ENCODE assay signal across 16 cellular contexts in genomic region chr18:22434973-22435608, GRCh38. TPM values are rescaled to one million over a fixed set of nuclear protein-coding genes. Genes with fewer than 3 reads are reported as not detected.
DNase-seq lines count a peak whose midpoint lies in the region; ATAC-seq, FAIRE-seq and TF ChIP-seq lines count a peak whose summit lies in the region.
"Had no signal": no experiment of that assay in that cellular context is flagged by ENCODE, and none has a peak within 500 bp of the region (broad histone marks: within the 10 kb centered on the region; RNA-seq: fewer than 3 reads in every experiment).

No MANE protein-coding gene starts in this region.

- H3K4me1 ChIP-seq in RWPE2 (ENCODE audit: insufficient read depth, poor library complexity, severe bottlenecking) (peaks cover 19% of the 10 kb centered on the region), fibroblast of lung (ENCODE audit: control insufficient read depth, extremely low read depth, insufficient read depth, low read length) (peaks cover 7% of the 10 kb centered on the region), smooth muscle cell (ENCODE audit: low read depth) (peaks cover 22% of the 10 kb centered on the region), pancreas (peaks cover 0 to 6% (median 5%) of the 10 kb centered on the region in 3 donors)
- H3K4me1 ChIP-seq: lower lobe of right lung had no signal

- H3K4me3 ChIP-seq in RWPE2 (ENCODE audit: severe bottlenecking) (no peak overlapping the region), fibroblast of lung (replicated peaks in 1 of 4; ENCODE audit: control extremely low read depth in 1 of 4, insufficient read depth in 1 of 4, low read depth in 3 of 4, low read length in 4 of 4) (no peak overlapping the region), smooth muscle cell (no peak overlapping the region), pancreas (no peak overlapping the region)
- H3K4me3 ChIP-seq: lower lobe of right lung, thoracic aorta had no signal

- H2AFZ ChIP-seq in fibroblast of lung (ENCODE audit: low read length): peak overlapping the region; percentile 15
- peak overlapping the region; percentile 9 for H2AFZ ChIP-seq in smooth muscle cell (ENCODE audit: low read depth)

- FAIRE-seq in pancreas (lab: Jason Lieb, UNC): no peak

- peak; percentile 83 for ATAC-seq in RWPE2 (ENCODE audit: low read depth)
- no peak for ATAC-seq in pancreas
- ATAC-seq in HG03045 (IDR thresholded peaks at IDR 0.05; ENCODE audit: unreplicated experiment): no peak
- ATAC-seq: activated CD4-positive, alpha-beta T cell treated with anti-CD3 and anti-CD28 coated beads for 36 hours; lower lobe of right lung; natural killer cell treated with Interleukin-12 subunit alpha and Interleukin-12 subunit beta and Interleukin-15 and Interleukin-18, amount 100 ng/mL, for 72 hours had no signal

- DNase-seq in GM03348 (ENCODE audit: low spot score) (peak; percentile 51), RWPE2 (ENCODE audit: low spot score) (no peak), fibroblast of lung (ENCODE audit: low read depth in 2 of 2) (peak; percentile 65 to 90), smooth muscle cell (lab: John Stamatoyannopoulos, UW; ENCODE audit: unreplicated experiment) (no peak), NCI-H2171 treated with DMSO at 0.1 percent for 48 hours (lab: John Stamatoyannopoulos, UW) (no peak), pancreas (no peak)
- DNase-seq: activated CD4-positive, alpha-beta T cell treated with anti-CD3 and anti-CD28 coated beads for 36 hours; GOT3; lower lobe of right lung; NCI-H1930; NCI-H69; RPMI8226; stimulated activated CD4-positive, alpha-beta T cell treated with anti-CD3 and anti-CD28 coated beads, Interleukin-1b, Interleukin-23, amount 100 ng/mL, for 48 hours had no signal

- peaks cover 11% of the 10 kb centered on the region for H3F3A ChIP-seq in smooth muscle cell (ENCODE audit: low read depth)

- H4K20me1 ChIP-seq in fibroblast of lung (ENCODE audit: control insufficient read depth, extremely low read depth, insufficient read depth, low read length) (no peaks in the 10 kb centered on the region), smooth muscle cell (ENCODE audit: low read depth) (no peaks in the 10 kb centered on the region)

- no peaks in the 10 kb centered on the region for H3K79me2 ChIP-seq in fibroblast of lung (ENCODE audit: control insufficient read depth, insufficient read depth, low read length)
- H3K79me2 ChIP-seq in smooth muscle cell (ENCODE audit: low read depth): no peaks in the 10 kb centered on the region

- H3K27ac ChIP-seq in RWPE2 (ENCODE audit: poor library complexity, severe bottlenecking) (peak overlapping the region; percentile 62), fibroblast of lung (ENCODE audit: insufficient read depth, low read length) (peak overlapping the region; percentile 17), smooth muscle cell (ENCODE audit: low read depth) (peak overlapping the region; percentile 99), pancreas (no peak overlapping the region)
- H3K27ac ChIP-seq: lower lobe of right lung, thoracic aorta had no signal

- H3K9me3 ChIP-seq in RWPE2 (ENCODE audit: severe bottlenecking): no peaks in the 10 kb centered on the region
- no peaks in the 10 kb centered on the region for H3K9me3 ChIP-seq in fibroblast of lung (ENCODE audit: control insufficient read depth, insufficient read depth, low read depth, low read length)
- no peaks in the 10 kb centered on the region for H3K9me3 ChIP-seq in smooth muscle cell (replicated peaks; ENCODE audit: low read depth)
- no peaks in the 10 kb centered on the region for H3K9me3 ChIP-seq in pancreas
- H3K9me3 ChIP-seq: lower lobe of right lung, thoracic aorta had no signal

- TF ChIP-seq CTCF in RWPE2 (IDR thresholded peaks at IDR 0.05; ENCODE audit: poor library complexity, severe bottlenecking) (no peak), fibroblast of lung (conservative IDR thresholded peaks at IDR 0.05 in 1 of 2, IDR thresholded peaks at IDR 0.05 in 1 of 2; ENCODE audit: low read depth in 1 of 2, low read length in 2 of 2) (no peak), smooth muscle cell (IDR thresholded peaks at IDR 0.05; ENCODE audit: borderline replicate concordance, insufficient read depth, poor library complexity, severe bottlenecking) (no peak), pancreas (IDR thresholded peaks at IDR 0.05) (no peak)

- 34% methylated on average over 5 of the region's 5 CpGs for WGBS in smooth muscle cell (ENCODE audit: low lambda C conversion rate)
- 90 to 97% methylated on average over 5 of the region's 5 CpGs for WGBS in pancreas, 2 donors

- H3K36me3 ChIP-seq in RWPE2 (ENCODE audit: low read depth) (no peaks in the 10 kb centered on the region), fibroblast of lung (ENCODE audit: control insufficient read depth, insufficient read depth, low read length) (no peaks in the 10 kb centered on the region), smooth muscle cell (ENCODE audit: low read depth) (no peaks in the 10 kb centered on the region), pancreas (no peaks in the 10 kb centered on the region)
- H3K36me3 ChIP-seq: lower lobe of right lung, thoracic aorta had no signal

- no peak overlapping the region for H3K4me2 ChIP-seq in fibroblast of lung (ENCODE audit: extremely low read depth, insufficient read depth, low read length)
- peak overlapping the region; percentile 74 for H3K4me2 ChIP-seq in smooth muscle cell

- H3K27me3 ChIP-seq in RWPE2 (ENCODE audit: insufficient read depth, poor library complexity, severe bottlenecking): no peaks in the 10 kb centered on the region
- H3K27me3 ChIP-seq in fibroblast of lung (ENCODE audit: control insufficient read depth, insufficient read depth, low read length): no peaks in the 10 kb centered on the region
- no peaks in the 10 kb centered on the region for H3K27me3 ChIP-seq in smooth muscle cell (ENCODE audit: low read depth)
- H3K27me3 ChIP-seq in pancreas: no peaks in the 10 kb centered on the region

- intact Hi-C loops in pancreas (cut with DNase I): no loop called here

- H3K9ac ChIP-seq in fibroblast of lung (ENCODE audit: insufficient read depth, low read length) (no peak overlapping the region), smooth muscle cell (ENCODE audit: low read depth) (peak overlapping the region; percentile 86)

RNA-seq across cellular contexts. Expression of gene CTAGE1, which starts 17.4 kb away (rescaled TPM):
- under 0.01 TPM in 1 of 2 replicates, not detected in the other for total RNA-seq in fibroblast of lung
- 0.02 TPM in 1 of 2 replicates, not detected in the other for polyA plus RNA-seq in fibroblast of lung
- not detected in 2 replicates for polyA plus RNA-seq in fibroblast of lung (2012)
- not detected in 2 replicates for polyA minus RNA-seq in fibroblast of lung (ENCODE audit: low replicate concordance)
- not detected in 2 replicates for total RNA-seq in smooth muscle cell
- not detected in 2 replicates for polyA plus RNA-seq in smooth muscle cell
- not detected for total RNA-seq in pancreas
- polyA plus RNA-seq in pancreas: not detected
- total RNA-seq: activated CD4-positive, alpha-beta T cell treated with anti-CD3 and anti-CD28 coated beads for 36 hours; lower lobe of right lung; natural killer cell treated with Interleukin-12 subunit alpha and Interleukin-12 subunit beta and Interleukin-15 and Interleukin-18, amount 100 ng/mL, for 72 hours; thoracic aorta had no signal

Comparison
In these comparisons a context has a peak if more than half of its experiments do, and no peak if none do; other contexts are left out.
1. DNase-seq: peak in GM03348 (single experiment) and fibroblast of lung (2 of 2); none in RWPE2 (single experiment), smooth muscle cell (single experiment), NCI-H2171 treated with DMSO at 0.1 percent for 48 hours (single experiment) and pancreas (0 of 6).
2. H3K27ac ChIP-seq: peak in RWPE2 (single experiment), fibroblast of lung (single experiment) and smooth muscle cell (single experiment); none in pancreas (0 of 4).